Comparison of ENCODE assay signal across 32 cellular contexts in the genomic region with DNA sequence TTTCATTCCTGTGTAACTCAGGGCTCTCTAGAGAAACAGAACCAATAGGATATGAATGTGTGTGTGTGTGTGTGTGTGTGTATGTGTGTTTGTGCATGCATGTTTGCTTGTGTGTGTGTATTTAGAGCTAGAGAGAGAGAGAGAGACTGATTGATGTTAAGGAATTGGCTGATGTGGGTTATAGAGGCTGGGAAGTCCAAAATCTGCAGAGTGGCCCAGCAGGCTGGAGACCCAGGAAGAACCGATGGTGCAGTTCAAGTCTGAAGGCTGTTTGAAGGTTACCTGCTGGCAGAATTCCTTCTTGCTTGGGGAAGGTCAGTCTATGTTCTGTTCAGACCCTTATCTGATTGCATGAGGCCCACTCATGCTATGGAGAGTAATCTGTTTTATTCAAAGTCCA.
"Had no signal": no experiment of that assay in that cellular context is flagged by ENCODE, and none has a peak within 500 bp of the region (broad histone marks: within the 10 kb centered on the region; RNA-seq: fewer than 3 reads in every experiment).

No MANE protein-coding gene starts in this region.

- H3K27me3 ChIP-seq: adrenal gland, body of pancreas, brain microvascular endothelial cell, breast epithelium had no signal

- H3K27ac ChIP-seq: adrenal gland, body of pancreas, brain microvascular endothelial cell, breast epithelium had no signal

- FAIRE-seq: astrocyte, TTC549 had no signal

- H3K4me1 ChIP-seq: adrenal gland, breast epithelium had no signal

- H3K9me3 ChIP-seq: adrenal gland, body of pancreas, breast epithelium had no signal

- H3K4me3 ChIP-seq: adrenal gland, body of pancreas, breast epithelium had no signal

- H3K36me3 ChIP-seq: adrenal gland, brain microvascular endothelial cell, breast epithelium had no signal

- ATAC-seq: activated CD8-positive, alpha-beta T cell treated with anti-CD3 and anti-CD28 coated beads for 36 hours; activated naive CD4-positive, alpha-beta T cell treated with anti-CD3 and anti-CD28 coated beads, Interleukin-2, amount 50 U/mL, for 72 hours; activated T-cell treated with anti-CD3 and anti-CD28 coated beads, Interleukin-2, amount 50 U/mL, for 4 hours; activated T-cell treated with anti-CD3 and anti-CD28 coated beads, Interleukin-2, amount 50 U/mL, for 72 hours; activated T-helper 17 cell treated with anti-CD3 and anti-CD28 coated beads, Interleukin-2, amount 50 U/mL, for 72 hours; body of pancreas had no signal

- DNase-seq: activated B cell treated with CpG ODN at 0.5 μM for 24 hours; activated CD4-positive, alpha-beta memory T cell treated with anti-CD3 and anti-CD28 coated beads for 36 hours; activated CD4-positive, alpha-beta T cell treated with anti-CD3 and anti-CD28 coated beads for 4 hours; activated CD4-positive, alpha-beta T cell treated with anti-CD3 and anti-CD28 coated beads, Interleukin-2, amount 10 ng/mL, durations not matched to agents 24 days and 14 days; activated CD4-positive, alpha-beta T cell treated with anti-CD3 and anti-CD28 coated beads, Interleukin-2, amount 50 U/mL, for 1 hour; activated CD4-positive, alpha-beta T cell treated with anti-CD3 and anti-CD28 coated beads, Interleukin-2, amount 50 U/mL, for 4 hours; activated CD4-positive, CD25-positive, alpha-beta regulatory T cell treated with anti-CD3 and anti-CD28 coated beads, Interleukin-2, amount 50 U/mL, for 72 hours; activated CD8-positive, alpha-beta memory T cell treated with anti-CD3 and anti-CD28 coated beads, Interleukin-2, amount 50 U/mL, for 4 hours; activated CD8-positive, alpha-beta T cell treated with anti-CD3 and anti-CD28 coated beads for 36 hours; activated effector memory CD4-positive, alpha-beta T cell treated with anti-CD3 and anti-CD28 coated beads, Interleukin-2, amount 50 U/mL, for 16 hours; activated gamma-delta T cell treated with Interleukin-2 at 50 U/mL for 16 hours; activated naive CD4-positive, alpha-beta T cell; activated naive CD4-positive, alpha-beta T cell treated with anti-CD3 and anti-CD28 coated beads for 36 hours; activated naive CD4-positive, alpha-beta T cell treated with anti-CD3 and anti-CD28 coated beads, Interleukin-2, amount 50 U/mL, for 16 hours; activated naive CD8-positive, alpha-beta T cell treated with anti-CD3 and anti-CD28 coated beads for 36 hours; activated T-cell treated with anti-CD3 and anti-CD28 coated beads for 4 hours; activated T-cell treated with anti-CD3 and anti-CD28 coated beads, Interleukin-2, amount 50 U/mL, for 1 hour; activated T-cell treated with anti-CD3 and anti-CD28 coated beads, Interleukin-2, amount 50 U/mL, for 4 hours; activated T-cell treated with anti-CD3 and anti-CD28 coated beads, Interleukin-2, amount 50 U/mL, for 72 hours; adrenal gland; amniotic stem cell; aorta; body of pancreas; brain microvascular endothelial cell; central memory CD4-positive, alpha-beta T cell; T-helper 2 cell; T-helper 9 cell had no signal
